ENCODE assay signal across 8 cellular contexts in the genomic region with DNA sequence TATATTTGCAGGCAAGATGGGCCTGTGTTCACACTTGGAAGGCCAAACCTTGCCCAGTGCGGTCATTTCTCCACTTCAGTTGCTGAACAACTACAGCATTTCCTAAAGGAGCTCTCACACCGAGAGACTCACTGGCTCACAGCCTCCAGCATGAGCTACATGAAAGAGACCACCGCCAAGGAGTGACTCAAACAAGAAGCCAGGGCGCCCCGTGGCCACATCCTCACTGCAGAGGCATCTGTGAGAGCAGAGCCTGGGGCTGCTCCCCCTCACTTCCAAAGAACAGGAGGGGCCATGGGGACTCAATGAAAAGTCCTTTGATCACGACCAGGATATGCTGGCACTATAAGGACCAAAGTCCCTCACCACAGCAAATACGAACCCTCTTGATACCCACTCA. TPM values are rescaled to one million over a fixed set of nuclear protein-coding genes. Genes with fewer than 3 reads are reported as not detected.
A peak's percentile ranks its signal among the peaks of the same experiment; 100 is the strongest.
DNase-seq lines count a peak whose midpoint lies in the region; ATAC-seq and TF ChIP-seq lines count a peak whose summit lies in the region.

No MANE protein-coding gene starts in this region.

- 61 to 89% methylated on average over 1 to 7 of the region's 7 CpGs for WGBS in transverse colon (ENCODE audit: low coverage in 1 of 2), 2 donors

- H3K9me3 ChIP-seq in lower lobe of right lung = no peaks in the 10 kb centered on the region
- H3K9me3 ChIP-seq in transverse colon = no peaks in the 10 kb centered on the region

- no peak for TF ChIP-seq POLR2A in transverse colon (IDR thresholded peaks at IDR 0.05)

- peak; percentile 76 for DNase-seq in NK-92 treated with Interleukin-12 subunit alpha and Interleukin-12 subunit beta, amount 100 ng/mL, for 24 hours (lab: John Stamatoyannopoulos, UW)
- DNase-seq in NK-92 (lab: John Stamatoyannopoulos, UW; ENCODE audit: unreplicated experiment) (no peak), lower lobe of right lung (peak; percentile 69), transverse colon (peak; percentile 20), putamen (ENCODE audit: low spot score) (no peak), NCI-H82 treated with DMSO at 0.1 percent for 48 hours (lab: John Stamatoyannopoulos, UW; ENCODE audit: unreplicated experiment) (no peak), HUDEP-2 (lab: John Stamatoyannopoulos, UW; ENCODE audit: unreplicated experiment in 76 of 76) (no peak)
- DNase-seq in activated CD8-positive, alpha-beta memory T cell treated with anti-CD3 and anti-CD28 coated beads, Interleukin-2, amount 50 U/mL, for 48 hours = peak; percentile 81

- peaks cover 25% of the 10 kb centered on the region for H3K4me1 ChIP-seq in lower lobe of right lung
- peaks cover 0 to 5% (median 0%) of the 10 kb centered on the region in 4 donors for H3K4me1 ChIP-seq in transverse colon

- ATAC-seq in lower lobe of right lung = peak; percentile 55 to 72

- TF ChIP-seq CTCF in lower lobe of right lung (IDR thresholded peaks at IDR 0.05) (no peak), transverse colon (IDR thresholded peaks at IDR 0.05) (no peak)

- TF ChIP-seq EP300 in transverse colon (IDR thresholded peaks at IDR 0.05; ENCODE audit: low read depth) = no peak

- intact Hi-C loops in lower lobe of right lung (cut with DNase I) (no loop called here), transverse colon (cut with DNase I; ENCODE audit: low total_unique reads) (no loop called here)

- H3K27ac ChIP-seq in lower lobe of right lung (peak overlapping the region; percentile 76), transverse colon (no peak overlapping the region)

- in situ Hi-C loops in transverse colon (cut with MboI; ENCODE audit: low pct_ligation_motif_present in 1 of 4, low pct_unique_long_range_greater_than_20kb in 1 of 4, low sequenced_read_pairs in 3 of 4) = no loop called here

- H3K4me3 ChIP-seq in lower lobe of right lung (no peak overlapping the region), transverse colon (no peak overlapping the region)

- H3K36me3 ChIP-seq in lower lobe of right lung (no peaks in the 10 kb centered on the region), transverse colon (no peaks in the 10 kb centered on the region)

- H3K27me3 ChIP-seq in lower lobe of right lung (ENCODE audit: low read depth) (no peaks in the 10 kb centered on the region), transverse colon (no peaks in the 10 kb centered on the region)

RNA-seq across cellular contexts. Expression of gene TMEM163, which starts 50.0 kb away (rescaled TPM):
- total RNA-seq in lower lobe of right lung (31.9 TPM), transverse colon (under 1 TPM in 1 of 4 donors, not detected in 3; 0.48 TPM)

Comparison
In these comparisons a context has a peak if more than half of its experiments do, and no peak if none do; other contexts are left out.
1. DNase-seq: peak in NK-92 treated with Interleukin-12 subunit alpha and Interleukin-12 subunit beta, amount 100 ng/mL, for 24 hours (single experiment), activated CD8-positive, alpha-beta memory T cell treated with anti-CD3 and anti-CD28 coated beads, Interleukin-2, amount 50 U/mL, for 48 hours (single experiment), lower lobe of right lung (single experiment) and transverse colon (single experiment); none in NK-92 (single experiment), putamen (single experiment), NCI-H82 treated with DMSO at 0.1 percent for 48 hours (single experiment) and HUDEP-2 (0 of 76).
2. RNA of gene TMEM163, which starts 50.0 kb away (total RNA-seq): 31.9 TPM in lower lobe of right lung (single experiment); 0.48 TPM in transverse colon; every median in the first group is over 10 times any median in the second.